Comparison of ENCODE assay signal across 1 cellular context in the genomic region with DNA sequence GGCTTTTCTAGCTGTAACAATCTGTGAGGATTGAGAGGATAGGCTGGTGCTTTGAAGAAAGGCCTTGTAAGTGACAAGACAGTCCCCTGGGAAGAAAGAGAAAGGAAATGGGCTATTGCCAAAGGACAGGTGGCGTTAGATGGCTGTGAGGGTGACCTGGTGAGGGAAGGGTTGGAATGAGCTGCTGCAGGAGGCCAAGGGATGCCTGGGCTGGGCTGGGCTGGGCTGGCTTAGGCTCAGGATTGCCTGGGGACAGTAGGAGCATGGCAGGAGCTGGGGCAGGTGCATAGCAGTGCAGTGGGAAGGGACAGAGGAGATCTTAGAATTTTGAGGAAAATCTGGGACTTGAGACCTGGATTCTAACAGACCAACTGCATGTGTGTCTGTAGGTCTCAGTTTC.
TF ChIP-seq lines count a peak whose summit lies in the region.

No MANE protein-coding gene starts in this region.

TF ChIP-seq in H1, 55 proteins besides CTCF, POLR2A, EP300 and RAD21:
- TF ChIP-seq RFX5 (IDR thresholded peaks at IDR 0.05; ENCODE audit: borderline replicate concordance, low read depth, low read length): no peak
- TF ChIP-seq NRF1 (IDR thresholded peaks at IDR 0.05; ENCODE audit: low read depth, low read length): no peak
- no peak for TF ChIP-seq MAFK (IDR thresholded peaks at IDR 0.05; ENCODE audit: low read depth, low read length)
- no peak for TF ChIP-seq TAF7 (optimal IDR thresholded peaks at IDR 0.05; ENCODE audit: borderline replicate concordance, low read depth, low read length)
- no peak for TF ChIP-seq HDAC6 (IDR thresholded peaks at IDR 0.05; ENCODE audit: low read depth, low read length)
- TF ChIP-seq RXRA (IDR thresholded peaks at IDR 0.05; ENCODE audit: insufficient read depth, low read depth, low read length): no peak
- TF ChIP-seq RNF2 (IDR thresholded peaks at IDR 0.05; ENCODE audit: borderline replicate concordance, low read depth, low read length, missing control alignments, poor library complexity, severe bottlenecking): no peak
- TF ChIP-seq, protein P1, sequence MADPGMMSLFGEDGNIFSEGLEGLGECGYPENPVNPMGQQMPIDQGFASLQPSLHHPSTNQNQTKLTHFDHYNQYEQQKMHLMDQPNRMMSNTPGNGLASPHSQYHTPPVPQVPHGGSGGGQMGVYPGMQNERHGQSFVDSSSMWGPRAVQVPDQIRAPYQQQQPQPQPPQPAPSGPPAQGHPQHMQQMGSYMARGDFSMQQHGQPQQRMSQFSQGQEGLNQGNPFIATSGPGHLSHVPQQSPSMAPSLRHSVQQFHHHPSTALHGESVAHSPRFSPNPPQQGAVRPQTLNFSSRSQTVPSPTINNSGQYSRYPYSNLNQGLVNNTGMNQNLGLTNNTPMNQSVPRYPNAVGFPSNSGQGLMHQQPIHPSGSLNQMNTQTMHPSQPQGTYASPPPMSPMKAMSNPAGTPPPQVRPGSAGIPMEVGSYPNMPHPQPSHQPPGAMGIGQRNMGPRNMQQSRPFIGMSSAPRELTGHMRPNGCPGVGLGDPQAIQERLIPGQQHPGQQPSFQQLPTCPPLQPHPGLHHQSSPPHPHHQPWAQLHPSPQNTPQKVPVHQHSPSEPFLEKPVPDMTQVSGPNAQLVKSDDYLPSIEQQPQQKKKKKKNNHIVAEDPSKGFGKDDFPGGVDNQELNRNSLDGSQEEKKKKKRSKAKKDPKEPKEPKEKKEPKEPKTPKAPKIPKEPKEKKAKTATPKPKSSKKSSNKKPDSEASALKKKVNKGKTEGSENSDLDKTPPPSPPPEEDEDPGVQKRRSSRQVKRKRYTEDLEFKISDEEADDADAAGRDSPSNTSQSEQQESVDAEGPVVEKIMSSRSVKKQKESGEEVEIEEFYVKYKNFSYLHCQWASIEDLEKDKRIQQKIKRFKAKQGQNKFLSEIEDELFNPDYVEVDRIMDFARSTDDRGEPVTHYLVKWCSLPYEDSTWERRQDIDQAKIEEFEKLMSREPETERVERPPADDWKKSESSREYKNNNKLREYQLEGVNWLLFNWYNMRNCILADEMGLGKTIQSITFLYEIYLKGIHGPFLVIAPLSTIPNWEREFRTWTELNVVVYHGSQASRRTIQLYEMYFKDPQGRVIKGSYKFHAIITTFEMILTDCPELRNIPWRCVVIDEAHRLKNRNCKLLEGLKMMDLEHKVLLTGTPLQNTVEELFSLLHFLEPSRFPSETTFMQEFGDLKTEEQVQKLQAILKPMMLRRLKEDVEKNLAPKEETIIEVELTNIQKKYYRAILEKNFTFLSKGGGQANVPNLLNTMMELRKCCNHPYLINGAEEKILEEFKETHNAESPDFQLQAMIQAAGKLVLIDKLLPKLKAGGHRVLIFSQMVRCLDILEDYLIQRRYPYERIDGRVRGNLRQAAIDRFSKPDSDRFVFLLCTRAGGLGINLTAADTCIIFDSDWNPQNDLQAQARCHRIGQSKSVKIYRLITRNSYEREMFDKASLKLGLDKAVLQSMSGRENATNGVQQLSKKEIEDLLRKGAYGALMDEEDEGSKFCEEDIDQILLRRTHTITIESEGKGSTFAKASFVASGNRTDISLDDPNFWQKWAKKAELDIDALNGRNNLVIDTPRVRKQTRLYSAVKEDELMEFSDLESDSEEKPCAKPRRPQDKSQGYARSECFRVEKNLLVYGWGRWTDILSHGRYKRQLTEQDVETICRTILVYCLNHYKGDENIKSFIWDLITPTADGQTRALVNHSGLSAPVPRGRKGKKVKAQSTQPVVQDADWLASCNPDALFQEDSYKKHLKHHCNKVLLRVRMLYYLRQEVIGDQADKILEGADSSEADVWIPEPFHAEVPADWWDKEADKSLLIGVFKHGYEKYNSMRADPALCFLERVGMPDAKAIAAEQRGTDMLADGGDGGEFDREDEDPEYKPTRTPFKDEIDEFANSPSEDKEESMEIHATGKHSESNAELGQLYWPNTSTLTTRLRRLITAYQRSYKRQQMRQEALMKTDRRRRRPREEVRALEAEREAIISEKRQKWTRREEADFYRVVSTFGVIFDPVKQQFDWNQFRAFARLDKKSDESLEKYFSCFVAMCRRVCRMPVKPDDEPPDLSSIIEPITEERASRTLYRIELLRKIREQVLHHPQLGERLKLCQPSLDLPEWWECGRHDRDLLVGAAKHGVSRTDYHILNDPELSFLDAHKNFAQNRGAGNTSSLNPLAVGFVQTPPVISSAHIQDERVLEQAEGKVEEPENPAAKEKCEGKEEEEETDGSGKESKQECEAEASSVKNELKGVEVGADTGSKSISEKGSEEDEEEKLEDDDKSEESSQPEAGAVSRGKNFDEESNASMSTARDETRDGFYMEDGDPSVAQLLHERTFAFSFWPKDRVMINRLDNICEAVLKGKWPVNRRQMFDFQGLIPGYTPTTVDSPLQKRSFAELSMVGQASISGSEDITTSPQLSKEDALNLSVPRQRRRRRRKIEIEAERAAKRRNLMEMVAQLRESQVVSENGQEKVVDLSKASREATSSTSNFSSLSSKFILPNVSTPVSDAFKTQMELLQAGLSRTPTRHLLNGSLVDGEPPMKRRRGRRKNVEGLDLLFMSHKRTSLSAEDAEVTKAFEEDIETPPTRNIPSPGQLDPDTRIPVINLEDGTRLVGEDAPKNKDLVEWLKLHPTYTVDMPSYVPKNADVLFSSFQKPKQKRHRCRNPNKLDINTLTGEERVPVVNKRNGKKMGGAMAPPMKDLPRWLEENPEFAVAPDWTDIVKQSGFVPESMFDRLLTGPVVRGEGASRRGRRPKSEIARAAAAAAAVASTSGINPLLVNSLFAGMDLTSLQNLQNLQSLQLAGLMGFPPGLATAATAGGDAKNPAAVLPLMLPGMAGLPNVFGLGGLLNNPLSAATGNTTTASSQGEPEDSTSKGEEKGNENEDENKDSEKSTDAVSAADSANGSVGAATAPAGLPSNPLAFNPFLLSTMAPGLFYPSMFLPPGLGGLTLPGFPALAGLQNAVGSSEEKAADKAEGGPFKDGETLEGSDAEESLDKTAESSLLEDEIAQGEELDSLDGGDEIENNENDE (IDR thresholded peaks at IDR 0.05; ENCODE audit: insufficient replicate concordance, low read length): no peak
- TF ChIP-seq ZNF274 (IDR thresholded peaks at IDR 0.05; ENCODE audit: borderline replicate concordance, extremely low read depth, low read length): no peak
- no peak for TF ChIP-seq POU5F1 (IDR thresholded peaks at IDR 0.05; ENCODE audit: low read depth, low read length)
- TF ChIP-seq JUN (IDR thresholded peaks at IDR 0.05; ENCODE audit: low read depth, low read length): no peak
- TF ChIP-seq KDM1A (IDR thresholded peaks at IDR 0.05; ENCODE audit: borderline replicate concordance, low read length): no peak
- no peak for TF ChIP-seq SIRT6 (IDR thresholded peaks at IDR 0.05; ENCODE audit: low read length)
- TF ChIP-seq CBX5 (IDR thresholded peaks at IDR 0.05; ENCODE audit: low read depth, low read length): no peak
- no peak for TF ChIP-seq SP1 (IDR thresholded peaks at IDR 0.05; ENCODE audit: low read depth, low read length)
- TF ChIP-seq PHF8 (conservative IDR thresholded peaks at IDR 0.05; ENCODE audit: low read depth, low read length): no peak
- no peak for TF ChIP-seq CREB1 (IDR thresholded peaks at IDR 0.05)
